Comparison of ENCODE assay signal across 8 cellular contexts in genomic region chr9:613771-614347, GRCh38.
DNase-seq lines count a peak whose midpoint lies in the region; ATAC-seq and TF ChIP-seq lines count a peak whose summit lies in the region.

No MANE protein-coding gene starts in this region.

- peak; percentile 70 for DNase-seq in GDM1 (lab: John Stamatoyannopoulos, UW)
- peak; percentile 31 for DNase-seq in HuH-7.5 (ENCODE audit: low spot score)
- peak; percentile 69 for DNase-seq in RWPE2 (ENCODE audit: low spot score)
- peak in 46 of 51 donors; percentile 7 to 89 (median 64) for DNase-seq in hypothalamus (lab: John Stamatoyannopoulos, UW)
- peak; percentile 72 for DNase-seq in renal cortical epithelial cell (ENCODE audit: low read depth)

- peak overlapping the region in 4 of 5 experiments; percentile 11 to 91 (median 72) for H3K27ac Mint-ChIP-seq in brain

- no peaks in the 10 kb centered on the region for H3K9me3 Mint-ChIP-seq in brain

- H3K4me3 ChIP-seq in RWPE2 (ENCODE audit: severe bottlenecking): no peak overlapping the region

- no peaks in the 10 kb centered on the region for H3K27me3 ChIP-seq in RWPE2 (ENCODE audit: insufficient read depth, poor library complexity, severe bottlenecking)

- peak; percentile 96 for TF ChIP-seq CTCF in RWPE2 (IDR thresholded peaks at IDR 0.05; ENCODE audit: poor library complexity, severe bottlenecking)
- TF ChIP-seq CTCF in brain (conservative IDR thresholded peaks at IDR 0.05): peak; percentile 99

- peaks cover 34% of the 10 kb centered on the region for H3K4me1 ChIP-seq in RWPE2 (ENCODE audit: insufficient read depth, poor library complexity, severe bottlenecking)

- ATAC-seq in GM21528 (IDR thresholded peaks at IDR 0.05; ENCODE audit: low FRiP score, unreplicated experiment) (peak; percentile 89), RWPE2 (ENCODE audit: low read depth) (peak; percentile 95), HG03457 (IDR thresholded peaks at IDR 0.05; ENCODE audit: unreplicated experiment) (no peak)

- H3K4me1 Mint-ChIP-seq in brain: peaks cover 36% of the 10 kb centered on the region

- no peaks in the 10 kb centered on the region for H3K36me3 Mint-ChIP-seq in brain

- no peaks in the 10 kb centered on the region for H3K36me3 ChIP-seq in RWPE2 (ENCODE audit: low read depth)

- H3K4me3 Mint-ChIP-seq in brain: peak overlapping the region in 4 of 5 experiments; percentile 20 to 40 (median 34)

- H3K27ac ChIP-seq in RWPE2 (ENCODE audit: poor library complexity, severe bottlenecking): peak overlapping the region; percentile 55

- H3K27me3 Mint-ChIP-seq in brain: peaks cover 4% of the 10 kb centered on the region

- H3K9me3 ChIP-seq in RWPE2 (ENCODE audit: severe bottlenecking): no peaks in the 10 kb centered on the region
